In genomic region chr1:154186852-154187501, GRCh38 we compare ENCODE assay signal across 14 cellular contexts. TPM values are rescaled to one million over a fixed set of nuclear protein-coding genes. Genes with fewer than 3 reads are reported as not detected.
DNase-seq lines count a peak whose midpoint lies in the region; TF ChIP-seq lines count a peak whose summit lies in the region.
"Had no signal": no experiment of that assay in that cellular context is flagged by ENCODE, and none has a peak within 500 bp of the region (broad histone marks: within the 10 kb centered on the region; RNA-seq: fewer than 3 reads in every experiment).

No MANE protein-coding gene starts in this region.

- no peaks in the 10 kb centered on the region for H3K36me3 ChIP-seq in HAP-1 (replicated peaks)
- no peaks in the 10 kb centered on the region for H3K36me3 ChIP-seq in iPS-20b (ENCODE audit: insufficient read depth, low read depth, low read length)
- H3K36me3 ChIP-seq in A673 (ENCODE audit: insufficient read depth, low read length, poor library complexity, severe bottlenecking): no peaks in the 10 kb centered on the region

- in situ Hi-C loops in HAP-1 (cut with MboI; ENCODE audit: low sequenced_read_pairs): loop anchor here (10.0 kb wide), 1 partner anchor 148 kb away; no protein-coding TSS in a partner anchor

- DNase-seq in HAP-1 (ENCODE audit: low spot score in 2 of 2) (peak; percentile 44 to 88), OCI-M1 (lab: John Stamatoyannopoulos, UW) (peak; percentile 68), A673 (ENCODE audit: low spot score) (no peak), NOMO-1 (lab: John Stamatoyannopoulos, UW; ENCODE audit: unreplicated experiment in 2 of 2) (no peak)
- DNase-seq in effector CD4-positive, alpha-beta T cell: no peak
- no peak for DNase-seq in stimulated activated naive CD4-positive, alpha-beta T cell (lab: John Stamatoyannopoulos, UW)
- DNase-seq: left ventricle myocardium superior, NCI-H187 treated with DMSO at 0.1 percent for 48 hours, SIG-M5 had no signal

- TF ChIP-seq CTCF in 22Rv1 (IDR thresholded peaks at IDR 0.05) (no peak), A673 (conservative IDR thresholded peaks at IDR 0.05; ENCODE audit: low read depth, low read length) (no peak)

- POLR2A ChIA-PET in A673 (lab: Charles Lee; ENCODE audit: low non-redundant PET): no interaction called here

- BruUV-seq in A673 (replicated peaks; lab: Mats Ljungman, UMichigan): no TSS peak

- no peaks in the 10 kb centered on the region for H3K27me3 ChIP-seq in HAP-1 (ENCODE audit: low read depth)
- no peaks in the 10 kb centered on the region for H3K27me3 ChIP-seq in iPS-20b (ENCODE audit: insufficient read depth, low read length)
- H3K27me3 ChIP-seq in A673 (replicated peaks; ENCODE audit: insufficient read depth, low read depth, low read length, poor library complexity): no peaks in the 10 kb centered on the region

- H3K4me3 ChIP-seq in HAP-1 (no peak overlapping the region), iPS-20b (ENCODE audit: low read length) (peak overlapping the region; percentile 43), A673 (ENCODE audit: low read depth, low read length, poor library complexity, severe bottlenecking) (no peak overlapping the region)

- CTCF ChIA-PET in A673 (lab: Charles Lee): interaction anchor here (0.8 kb wide), 1 partner anchor 148 kb away, joined by 3 read pairs; no protein-coding TSS in a partner anchor

- peak overlapping the region; percentile 66; the same call in 1 of the 2 replicates for H3K9ac ChIP-seq in iPS-20b (ENCODE audit: low read depth, low read length)
- H3K9ac ChIP-seq: KMS-11 had no signal

- H3K9me3 ChIP-seq in HAP-1 (no peaks in the 10 kb centered on the region), iPS-20b (ENCODE audit: insufficient read depth, low read depth, low read length) (no peaks in the 10 kb centered on the region), A673 (ENCODE audit: low read depth, low read length, poor library complexity, severe bottlenecking) (no peaks in the 10 kb centered on the region)

- H3K27ac ChIP-seq in 22Rv1 (peak overlapping the region; percentile 78), iPS-20b (ENCODE audit: low read length) (peak overlapping the region; percentile 63), A673 (ENCODE audit: low read depth, low read length, poor library complexity, severe bottlenecking) (no peak overlapping the region)
- H3K27ac ChIP-seq: KMS-11 had no signal

- intact Hi-C loops in A673 (cut with micrococcal nuclease; ENCODE audit: unreplicated experiment): no loop called here

- H3K4me1 ChIP-seq in HAP-1: peaks cover 27% of the 10 kb centered on the region
- peaks cover 21% of the 10 kb centered on the region; the same call in 1 of the 2 replicates for H3K4me1 ChIP-seq in iPS-20b (ENCODE audit: insufficient read depth, low read length)
- H3K4me1 ChIP-seq in A673 (ENCODE audit: insufficient read depth, low read length, poor library complexity, severe bottlenecking): peaks cover 3% of the 10 kb centered on the region

RNA-seq across cellular contexts. Expression of gene TPM3, which starts 4.9 kb away (rescaled TPM):
- total RNA-seq in A673 (2021): 661 and 746 TPM in 2 replicates

RNA-seq across cellular contexts. Expression of gene CFAP141, which starts 19.2 kb away (rescaled TPM):
- total RNA-seq in A673 (2021): not detected in 2 replicates
- total RNA-seq: activated naive CD8-positive, alpha-beta T cell treated with anti-CD3 and anti-CD28 coated beads for 36 hours; left ventricle myocardium superior; urinary bladder had no signal

RNA-seq across cellular contexts. Expression of gene NUP210L, which starts 32.1 kb away (rescaled TPM):
- total RNA-seq in A673 (2021): 0.04 and 0.09 TPM in 2 replicates

RNA-seq across cellular contexts. Expression of gene UBAP2L, which starts 33.8 kb away (rescaled TPM):
- total RNA-seq in A673 (2021): 249 and 269 TPM in 2 replicates

Comparison
In these comparisons a context has a peak if more than half of its experiments do, and no peak if none do; other contexts are left out.
1. DNase-seq: peak in HAP-1 (2 of 2) and OCI-M1 (single experiment); none in A673 (single experiment), NOMO-1 (0 of 2), effector CD4-positive, alpha-beta T cell (single experiment) and stimulated activated naive CD4-positive, alpha-beta T cell (0 of 6).